18 cellular contexts compared by ENCODE assay signal in genomic region chr9:97556036-97556720, GRCh38. TPM values are rescaled to one million over a fixed set of nuclear protein-coding genes. Genes with fewer than 3 reads are reported as not detected.
DNase-seq lines count a peak whose midpoint lies in the region; ATAC-seq and TF ChIP-seq lines count a peak whose summit lies in the region.
"Had no signal": no experiment of that assay in that cellular context is flagged by ENCODE, and none has a peak within 500 bp of the region (broad histone marks: within the 10 kb centered on the region; RNA-seq: fewer than 3 reads in every experiment).

No MANE protein-coding gene starts in this region.

- peak; percentile 14 to 34 for ATAC-seq in natural killer cell treated with Interleukin-12 subunit alpha and Interleukin-12 subunit beta and Interleukin-15 and Interleukin-18, amount 100 ng/mL, for 72 hours
- ATAC-seq in natural killer cell (no peak), left lobe of liver (peak; percentile 33), HG02610 (IDR thresholded peaks at IDR 0.05; ENCODE audit: unreplicated experiment) (no peak), HG03196 (IDR thresholded peaks at IDR 0.05; ENCODE audit: unreplicated experiment) (no peak), HG03520 (IDR thresholded peaks at IDR 0.05; ENCODE audit: unreplicated experiment) (no peak)
- ATAC-seq in stimulated activated effector memory CD8-positive, alpha-beta T cell treated with anti-CD3 and anti-CD28 coated beads, Interleukin-12 subunit alpha, Interleukin-12 subunit beta, amount 100 ng/mL, for 72 hours: no peak
- ATAC-seq: activated CD4-positive, alpha-beta T cell treated with anti-CD3 and anti-CD28 coated beads for 36 hours had no signal

- H3K9me3 Mint-ChIP-seq in natural killer cell treated with Interleukin-12 subunit alpha and Interleukin-12 subunit beta and Interleukin-15 and Interleukin-18, amount 100 ng/mL, for 72 hours: no peaks in the 10 kb centered on the region
- no peaks in the 10 kb centered on the region for H3K9me3 Mint-ChIP-seq in natural killer cell
- no peaks in the 10 kb centered on the region for H3K9me3 Mint-ChIP-seq in stimulated activated effector memory CD8-positive, alpha-beta T cell treated with anti-CD3 and anti-CD28 coated beads, Interleukin-12 subunit alpha, Interleukin-12 subunit beta, amount 100 ng/mL, for 72 hours
- H3K9me3 Mint-ChIP-seq in T-helper 2 cell treated with Interferon-gamma antibody and Interleukin-4, amounts not matched to agents 5 μg/mL and 100 μg/mL, for 36 hours: no peaks in the 10 kb centered on the region
- H3K9me3 Mint-ChIP-seq: CD4-positive, alpha-beta T cell had no signal

- peaks cover 34 to 38% of the 10 kb centered on the region in 2 donors for H3K27me3 Mint-ChIP-seq in natural killer cell treated with Interleukin-12 subunit alpha and Interleukin-12 subunit beta and Interleukin-15 and Interleukin-18, amount 100 ng/mL, for 72 hours
- H3K27me3 Mint-ChIP-seq in natural killer cell (ENCODE audit: low read depth in 2 of 2): peaks cover 37 to 55% of the 10 kb centered on the region in 2 donors
- peaks cover 28% of the 10 kb centered on the region for H3K27me3 Mint-ChIP-seq in T-helper 2 cell treated with Interferon-gamma antibody and Interleukin-4, amounts not matched to agents 5 μg/mL and 100 μg/mL, for 36 hours (ENCODE audit: low read depth)

- TF ChIP-seq CTCF in natural killer cell (IDR thresholded peaks at IDR 0.05): no peak

- intact Hi-C loops in natural killer cell (cut with micrococcal nuclease): no loop called here

- no peak for DNase-seq in natural killer cell treated with Interleukin-12 subunit alpha and Interleukin-12 subunit beta and Interleukin-15 and Interleukin-18, amount 100 ng/mL, for 72 hours (ENCODE audit: low spot score)
- DNase-seq in natural killer cell (no peak), left lobe of liver (ENCODE audit: low spot score) (peak; percentile 57)
- DNase-seq in stimulated activated effector memory CD8-positive, alpha-beta T cell treated with anti-CD3 and anti-CD28 coated beads, Interleukin-12 subunit alpha, Interleukin-12 subunit beta, amount 100 ng/mL, for 72 hours (ENCODE audit: low spot score in 2 of 2): no peak
- no peak for DNase-seq in T-helper 2 cell treated with Interferon-gamma antibody and Interleukin-4, amounts not matched to agents 5 μg/mL and 100 μg/mL, for 36 hours (ENCODE audit: low spot score)
- DNase-seq: activated CD4-positive, alpha-beta T cell treated with anti-CD3 and anti-CD28 coated beads for 36 hours; activated gamma-delta T cell; amniotic stem cell; CD4-positive, alpha-beta T cell; DMS153; NCI-H1436; NCI-H2227 treated with DMSO at 0.1 percent for 48 hours; small intestine; stimulated activated CD4-positive, alpha-beta T cell treated with anti-CD3 and anti-CD28 coated beads, Interleukin-4, amount 100 ng/mL, for 24 hours; transverse colon had no signal

- no peaks in the 10 kb centered on the region for H3K36me3 Mint-ChIP-seq in natural killer cell treated with Interleukin-12 subunit alpha and Interleukin-12 subunit beta and Interleukin-15 and Interleukin-18, amount 100 ng/mL, for 72 hours
- no peaks in the 10 kb centered on the region for H3K36me3 Mint-ChIP-seq in natural killer cell
- no peaks in the 10 kb centered on the region for H3K36me3 Mint-ChIP-seq in stimulated activated effector memory CD8-positive, alpha-beta T cell treated with anti-CD3 and anti-CD28 coated beads, Interleukin-12 subunit alpha, Interleukin-12 subunit beta, amount 100 ng/mL, for 72 hours
- H3K36me3 Mint-ChIP-seq in T-helper 2 cell treated with Interferon-gamma antibody and Interleukin-4, amounts not matched to agents 5 μg/mL and 100 μg/mL, for 36 hours (ENCODE audit: low read depth): no peaks in the 10 kb centered on the region

- peaks cover 0 to 3% of the 10 kb centered on the region in 2 donors for H3K4me1 Mint-ChIP-seq in natural killer cell treated with Interleukin-12 subunit alpha and Interleukin-12 subunit beta and Interleukin-15 and Interleukin-18, amount 100 ng/mL, for 72 hours (ENCODE audit: low read depth in 2 of 2)
- peaks cover 0 to 6% of the 10 kb centered on the region in 2 donors for H3K4me1 Mint-ChIP-seq in natural killer cell
- H3K4me1 Mint-ChIP-seq in stimulated activated effector memory CD8-positive, alpha-beta T cell treated with anti-CD3 and anti-CD28 coated beads, Interleukin-12 subunit alpha, Interleukin-12 subunit beta, amount 100 ng/mL, for 72 hours: peaks cover 17% of the 10 kb centered on the region
- H3K4me1 Mint-ChIP-seq in T-helper 2 cell treated with Interferon-gamma antibody and Interleukin-4, amounts not matched to agents 5 μg/mL and 100 μg/mL, for 36 hours (ENCODE audit: low read depth): peaks cover 14% of the 10 kb centered on the region

- H3K4me3 Mint-ChIP-seq in natural killer cell treated with Interleukin-12 subunit alpha and Interleukin-12 subunit beta and Interleukin-15 and Interleukin-18, amount 100 ng/mL, for 72 hours: no peak overlapping the region
- H3K4me3 Mint-ChIP-seq in natural killer cell: no peak overlapping the region
- H3K4me3 Mint-ChIP-seq in stimulated activated effector memory CD8-positive, alpha-beta T cell treated with anti-CD3 and anti-CD28 coated beads, Interleukin-12 subunit alpha, Interleukin-12 subunit beta, amount 100 ng/mL, for 72 hours: no peak overlapping the region
- H3K4me3 Mint-ChIP-seq in T-helper 2 cell treated with Interferon-gamma antibody and Interleukin-4, amounts not matched to agents 5 μg/mL and 100 μg/mL, for 36 hours: no peak overlapping the region
- H3K4me3 Mint-ChIP-seq: activated CD4-positive, alpha-beta T cell treated with anti-CD3 and anti-CD28 coated beads for 36 hours; CD4-positive, alpha-beta T cell had no signal

- no peak overlapping the region for H3K27ac Mint-ChIP-seq in natural killer cell treated with Interleukin-12 subunit alpha and Interleukin-12 subunit beta and Interleukin-15 and Interleukin-18, amount 100 ng/mL, for 72 hours
- H3K27ac Mint-ChIP-seq in natural killer cell: no peak overlapping the region
- H3K27ac Mint-ChIP-seq in stimulated activated effector memory CD8-positive, alpha-beta T cell treated with anti-CD3 and anti-CD28 coated beads, Interleukin-12 subunit alpha, Interleukin-12 subunit beta, amount 100 ng/mL, for 72 hours: peak overlapping the region; percentile 12
- H3K27ac Mint-ChIP-seq in T-helper 2 cell treated with Interferon-gamma antibody and Interleukin-4, amounts not matched to agents 5 μg/mL and 100 μg/mL, for 36 hours: no peak overlapping the region
- H3K27ac Mint-ChIP-seq: activated CD4-positive, alpha-beta T cell treated with anti-CD3 and anti-CD28 coated beads for 36 hours; CD4-positive, alpha-beta T cell had no signal

RNA-seq across cellular contexts. Expression of gene TMOD1, which starts 54.7 kb away (rescaled TPM):
- 1 to 10 TPM; 1.1 to 2.1 TPM for total RNA-seq in natural killer cell treated with Interleukin-12 subunit alpha and Interleukin-12 subunit beta and Interleukin-15 and Interleukin-18, amount 100 ng/mL, for 72 hours
- total RNA-seq in natural killer cell: 1 to 10 TPM; 1.9 to 3.2 (median 2.0) TPM
- 10.6 TPM for total RNA-seq in left lobe of liver

Comparison
In these comparisons a context has a peak if more than half of its experiments do, and no peak if none do; other contexts are left out.
1. ATAC-seq: peak in natural killer cell treated with Interleukin-12 subunit alpha and Interleukin-12 subunit beta and Interleukin-15 and Interleukin-18, amount 100 ng/mL, for 72 hours (2 of 2) and left lobe of liver (single experiment); none in natural killer cell (0 of 3), stimulated activated effector memory CD8-positive, alpha-beta T cell treated with anti-CD3 and anti-CD28 coated beads, Interleukin-12 subunit alpha, Interleukin-12 subunit beta, amount 100 ng/mL, for 72 hours (single experiment), HG02610 (single experiment), HG03196 (single experiment) and HG03520 (single experiment).